In the genomic region with DNA sequence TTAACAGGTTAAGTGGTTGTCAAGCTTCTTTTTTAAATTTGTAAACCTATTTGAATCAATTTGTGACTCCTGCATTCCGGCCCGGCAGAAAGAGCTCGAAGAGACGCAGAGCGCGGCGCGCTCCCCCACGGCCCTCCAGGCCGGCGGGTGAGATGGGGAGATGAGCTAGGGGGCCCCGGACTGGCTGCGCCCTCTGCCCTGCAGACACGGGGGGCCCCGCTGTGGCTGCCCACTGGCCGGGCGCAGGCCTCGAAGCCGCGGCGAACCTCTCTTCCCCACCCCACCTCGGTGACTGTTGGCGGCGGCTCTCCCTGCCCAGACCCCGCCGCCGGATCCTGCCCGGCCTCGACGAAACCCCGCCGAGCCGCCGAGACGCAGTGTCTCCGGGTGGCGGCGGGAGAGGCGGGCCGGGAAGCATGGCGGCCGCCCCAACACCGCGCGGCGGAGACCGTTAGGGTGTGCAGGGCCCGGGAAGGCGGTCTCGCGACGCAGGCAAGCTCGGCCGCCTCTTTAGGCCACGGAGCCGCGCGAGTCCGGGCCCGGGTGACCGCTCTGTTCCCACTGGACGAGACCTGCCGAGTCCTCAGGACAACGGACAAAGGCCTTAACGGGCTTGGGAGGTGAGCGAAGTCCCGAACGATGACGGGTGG, we compare ENCODE assay signal across 10 cellular contexts. TPM values are rescaled to one million over a fixed set of nuclear protein-coding genes. Genes with fewer than 3 reads are reported as not detected.
DNase-seq lines count a peak whose midpoint lies in the region; ATAC-seq, FAIRE-seq and TF ChIP-seq lines count a peak whose summit lies in the region.
"Had no signal": no experiment of that assay in that cellular context is flagged by ENCODE, and none has a peak within 500 bp of the region (broad histone marks: within the 10 kb centered on the region; RNA-seq: fewer than 3 reads in every experiment).

No MANE protein-coding gene starts in this region.

- H3K9me3 Mint-ChIP-seq in immature natural killer cell, result no peaks in the 10 kb centered on the region
- H3K9me3 Mint-ChIP-seq in stimulated activated naive B cell treated with anti-CD40 and anti-IgM and Interleukin-4, amounts not matched to agents 10 μg/mL and 1 μg/mL and 100 μg/mL, for 72 hours, result no peaks in the 10 kb centered on the region
- H3K9me3 Mint-ChIP-seq in activated CD4-positive, alpha-beta memory T cell treated with anti-CD3 and anti-CD28 coated beads, Interleukin-2, amount 10 ng/mL, durations not matched to agents 7 days and 5 days, result no peaks in the 10 kb centered on the region

- H3K27ac Mint-ChIP-seq in immature natural killer cell, result peak overlapping the region in 3 of 6 donors; percentile 21 to 91 (median 62)
- H3K27ac Mint-ChIP-seq in stimulated activated naive B cell treated with anti-CD40 and anti-IgM and Interleukin-4, amounts not matched to agents 10 μg/mL and 1 μg/mL and 100 μg/mL, for 72 hours, result peak overlapping the region; percentile 67
- no peak overlapping the region for H3K27ac Mint-ChIP-seq in activated CD4-positive, alpha-beta memory T cell treated with anti-CD3 and anti-CD28 coated beads, Interleukin-2, amount 10 ng/mL, durations not matched to agents 7 days and 5 days

- DNase-seq in astrocyte of the spinal cord (ENCODE audit: low read depth, low spot score) (peak; percentile 20), immature natural killer cell (peak in 2 of 3 donors; percentile 13 to 19), SW480 (ENCODE audit: low spot score) (no peak), RCC 7860 (ENCODE audit: low spot score) (no peak), H4 (ENCODE audit: low spot score) (no peak)
- no peak for DNase-seq in stimulated activated naive B cell treated with anti-CD40 and anti-IgM and Interleukin-4, amounts not matched to agents 10 μg/mL and 1 μg/mL and 100 μg/mL, for 72 hours
- no peak for DNase-seq in activated CD4-positive, alpha-beta memory T cell treated with anti-CD3 and anti-CD28 coated beads, Interleukin-2, amount 10 ng/mL, durations not matched to agents 7 days and 5 days
- DNase-seq: NCI-H1694 treated with DMSO at 0.1 percent for 48 hours; stimulated activated CD4-positive, alpha-beta T cell treated with anti-CD3 and anti-CD28 coated beads, Interleukin-12 subunit alpha, Interleukin-12 subunit beta, amount 100 ng/mL, for 4 hours had no signal

- peaks cover 22 to 34% (median 24%) of the 10 kb centered on the region in 3 donors for H3K36me3 Mint-ChIP-seq in immature natural killer cell
- H3K36me3 Mint-ChIP-seq in stimulated activated naive B cell treated with anti-CD40 and anti-IgM and Interleukin-4, amounts not matched to agents 10 μg/mL and 1 μg/mL and 100 μg/mL, for 72 hours, result peaks cover 32 to 37% of the 10 kb centered on the region in 2 donors
- peaks cover 24% of the 10 kb centered on the region for H3K36me3 Mint-ChIP-seq in activated CD4-positive, alpha-beta memory T cell treated with anti-CD3 and anti-CD28 coated beads, Interleukin-2, amount 10 ng/mL, durations not matched to agents 7 days and 5 days (ENCODE audit: low read depth)

- H3K27me3 ChIP-seq in HUES6 (ENCODE audit: control insufficient read depth, insufficient read depth, low read length), result no peaks in the 10 kb centered on the region

- POLR2A ChIA-PET in activated CD4-positive, alpha-beta memory T cell treated with anti-CD3 and anti-CD28 coated beads, Interleukin-2, amount 10 ng/mL, durations not matched to agents 7 days and 5 days (lab: Charles Lee), result no interaction called here

- no peak overlapping the region for H3K27ac ChIP-seq in HUES6 (ENCODE audit: low read depth, low read length)

- no peaks in the 10 kb centered on the region for H3K9me3 ChIP-seq in HUES6 (ENCODE audit: control insufficient read depth, insufficient read depth, low read depth, low read length)

- peaks cover 10 to 17% of the 10 kb centered on the region in 2 donors for H3K4me1 Mint-ChIP-seq in immature natural killer cell
- peaks cover 3 to 15% of the 10 kb centered on the region in 2 donors for H3K4me1 Mint-ChIP-seq in stimulated activated naive B cell treated with anti-CD40 and anti-IgM and Interleukin-4, amounts not matched to agents 10 μg/mL and 1 μg/mL and 100 μg/mL, for 72 hours
- peaks cover 5% of the 10 kb centered on the region for H3K4me1 Mint-ChIP-seq in activated CD4-positive, alpha-beta memory T cell treated with anti-CD3 and anti-CD28 coated beads, Interleukin-2, amount 10 ng/mL, durations not matched to agents 7 days and 5 days

- peaks cover 0 to 4% (median 3%) of the 10 kb centered on the region in 3 donors for H3K27me3 Mint-ChIP-seq in immature natural killer cell (ENCODE audit: low read depth in 3 of 3)
- peaks cover 0 to 13% of the 10 kb centered on the region in 2 donors for H3K27me3 Mint-ChIP-seq in stimulated activated naive B cell treated with anti-CD40 and anti-IgM and Interleukin-4, amounts not matched to agents 10 μg/mL and 1 μg/mL and 100 μg/mL, for 72 hours
- H3K27me3 Mint-ChIP-seq in activated CD4-positive, alpha-beta memory T cell treated with anti-CD3 and anti-CD28 coated beads, Interleukin-2, amount 10 ng/mL, durations not matched to agents 7 days and 5 days, result peaks cover 26% of the 10 kb centered on the region

- ATAC-seq in stimulated activated naive B cell treated with anti-CD40 and anti-IgM and Interleukin-4, amounts not matched to agents 10 μg/mL and 1 μg/mL and 100 μg/mL, for 72 hours (replicated peaks), result peak in 1 of 2 donors; percentile 49

- no peak for FAIRE-seq in RCC 7860 (lab: Jason Lieb, UNC)

- no peaks in the 10 kb centered on the region for H3K4me1 ChIP-seq in HUES6 (ENCODE audit: control insufficient read depth, insufficient read depth, low read length)

- TF ChIP-seq CTCF in astrocyte of the spinal cord (IDR thresholded peaks at IDR 0.05; ENCODE audit: low read depth, low read length), result no peak

- peak overlapping the region; percentile 23 to 76 (median 41) for H3K4me3 Mint-ChIP-seq in immature natural killer cell
- H3K4me3 Mint-ChIP-seq in stimulated activated naive B cell treated with anti-CD40 and anti-IgM and Interleukin-4, amounts not matched to agents 10 μg/mL and 1 μg/mL and 100 μg/mL, for 72 hours, result peak overlapping the region in 1 of 2 donors; percentile 65
- no peak overlapping the region for H3K4me3 Mint-ChIP-seq in activated CD4-positive, alpha-beta memory T cell treated with anti-CD3 and anti-CD28 coated beads, Interleukin-2, amount 10 ng/mL, durations not matched to agents 7 days and 5 days

- H3K9ac ChIP-seq in HUES6 (ENCODE audit: low read length), result no peak overlapping the region

- H3K36me3 ChIP-seq in HUES6 (ENCODE audit: control insufficient read depth, insufficient read depth, low read length), result peaks cover 7% of the 10 kb centered on the region

- CTCF ChIA-PET in activated CD4-positive, alpha-beta memory T cell treated with anti-CD3 and anti-CD28 coated beads, Interleukin-2, amount 10 ng/mL, durations not matched to agents 7 days and 5 days (lab: Charles Lee), result interaction anchor here (0.8 kb wide), 1 partner anchor 120 kb away, joined by 4 read pairs; no protein-coding TSS in a partner anchor

- H3K4me3 ChIP-seq in HUES6 (ENCODE audit: low read depth, low read length) (peak overlapping the region; percentile 47; the same call in 1 of the 2 replicates), astrocyte of the spinal cord (ENCODE audit: low read depth, low read length) (peak overlapping the region; percentile 21)

- in situ Hi-C loops in astrocyte of the spinal cord (cut with HindIII; ENCODE audit: low sequenced_read_pairs), result no loop called here

RNA-seq across cellular contexts. Expression of gene NUP42, which starts 24.1 kb away (rescaled TPM):
- polyA plus RNA-seq in immature natural killer cell, result 10 to 100 TPM; 48.7 to 64.0 (median 53.5) TPM
- total RNA-seq in H4 (2014; rRNA removed; shearing (Covaris generic)), result 75.4 and 90.5 TPM in 2 replicates
- total RNA-seq in activated CD4-positive, alpha-beta memory T cell treated with anti-CD3 and anti-CD28 coated beads, Interleukin-2, amount 10 ng/mL, durations not matched to agents 7 days and 5 days, result 10 to 100 TPM; 33.0 to 33.8 TPM

RNA-seq across cellular contexts. Expression of gene GPNMB, which starts 40.6 kb away (rescaled TPM):
- polyA plus RNA-seq in immature natural killer cell, result not detected
- total RNA-seq in H4 (2014; rRNA removed; shearing (Covaris generic)), result 81.4 and 112 TPM in 2 replicates
- total RNA-seq in activated CD4-positive, alpha-beta memory T cell treated with anti-CD3 and anti-CD28 coated beads, Interleukin-2, amount 10 ng/mL, durations not matched to agents 7 days and 5 days, result under 1 TPM; 0.28 to 0.38 TPM

Comparison
In these comparisons a context has a peak if more than half of its experiments do, and no peak if none do; other contexts are left out.
1. DNase-seq: peak in astrocyte of the spinal cord (single experiment) and immature natural killer cell (2 of 3); none in stimulated activated naive B cell treated with anti-CD40 and anti-IgM and Interleukin-4, amounts not matched to agents 10 μg/mL and 1 μg/mL and 100 μg/mL, for 72 hours (single experiment), SW480 (single experiment), RCC 7860 (single experiment), H4 (single experiment) and activated CD4-positive, alpha-beta memory T cell treated with anti-CD3 and anti-CD28 coated beads, Interleukin-2, amount 10 ng/mL, durations not matched to agents 7 days and 5 days (single experiment).
2. RNA of gene GPNMB, which starts 40.6 kb away (total RNA-seq): 81.4 to 112 TPM in H4; 0.28 to 0.38 TPM in activated CD4-positive, alpha-beta memory T cell treated with anti-CD3 and anti-CD28 coated beads, Interleukin-2, amount 10 ng/mL, durations not matched to agents 7 days and 5 days; every median in the first group is over 10 times any median in the second.